23 cellular contexts compared by ENCODE assay signal in genomic region chrX:75781618-75782017, GRCh38. TPM values are rescaled to one million over a fixed set of nuclear protein-coding genes. Genes with fewer than 3 reads are reported as not detected.
DNase-seq lines count a peak whose midpoint lies in the region; ATAC-seq and TF ChIP-seq lines count a peak whose summit lies in the region.
"Had no signal": no experiment of that assay in that cellular context is flagged by ENCODE, and none has a peak within 500 bp of the region (broad histone marks: within the 10 kb centered on the region; RNA-seq: fewer than 3 reads in every experiment).

No MANE protein-coding gene starts in this region.

- no peaks in the 10 kb centered on the region for H3K4me1 ChIP-seq in GM23338 (ENCODE audit: insufficient read depth)
- H3K4me1 ChIP-seq in heart right ventricle = no peaks in the 10 kb centered on the region
- no peaks in the 10 kb centered on the region for H3K4me1 ChIP-seq in parathyroid adenoma
- H3K4me1 ChIP-seq: ascending aorta, transverse colon had no signal

- H3K27ac ChIP-seq in GM23338 (ENCODE audit: low read depth) = no peak overlapping the region
- H3K27ac ChIP-seq in heart right ventricle = no peak overlapping the region
- H3K27ac ChIP-seq in parathyroid adenoma = no peak overlapping the region
- H3K27ac ChIP-seq: ascending aorta, transverse colon had no signal

- peaks cover 3% of the 10 kb centered on the region; the same call in 1 of the 3 replicates for H3K9me3 Mint-ChIP-seq in GM23338
- no peaks in the 10 kb centered on the region for H3K9me3 Mint-ChIP-seq in activated naive CD8-positive, alpha-beta T cell treated with anti-CD3 and anti-CD28 coated beads for 36 hours

- no peaks in the 10 kb centered on the region for H3F3A ChIP-seq in GM23338 (replicated peaks; ENCODE audit: low read depth)

- H2AFZ ChIP-seq in GM23338 (no peak overlapping the region), parathyroid adenoma (peak overlapping the region; percentile 11)

- no peaks in the 10 kb centered on the region for H3K4me1 Mint-ChIP-seq in GM23338
- peaks cover 4% of the 10 kb centered on the region for H3K4me1 Mint-ChIP-seq in activated naive CD8-positive, alpha-beta T cell treated with anti-CD3 and anti-CD28 coated beads for 36 hours
- H3K4me1 Mint-ChIP-seq: mesothelial cell of epicardium had no signal

- H3K27me3 ChIP-seq in GM23338 (ENCODE audit: insufficient read depth) (no peaks in the 10 kb centered on the region), heart right ventricle (peaks cover 0 to 4% (median 0%) of the 10 kb centered on the region in 7 donors), parathyroid adenoma (ENCODE audit: control insufficient read depth, insufficient read depth, low read length) (no peaks in the 10 kb centered on the region)
- H3K27me3 ChIP-seq: ascending aorta, MG63, transverse colon had no signal

- H3K36me3 ChIP-seq in GM23338 (ENCODE audit: insufficient read depth) (no peaks in the 10 kb centered on the region), heart right ventricle (no peaks in the 10 kb centered on the region), parathyroid adenoma (ENCODE audit: control insufficient read depth, insufficient read depth, low read length) (no peaks in the 10 kb centered on the region)
- H3K36me3 ChIP-seq: ascending aorta, MG63, transverse colon had no signal

- no peak for TF ChIP-seq CTCF in GM23338 (conservative IDR thresholded peaks at IDR 0.05; ENCODE audit: low read depth in 2 of 2)
- no peak for TF ChIP-seq CTCF in heart right ventricle (IDR thresholded peaks at IDR 0.05)
- no peak for TF ChIP-seq CTCF in parathyroid adenoma (IDR thresholded peaks at IDR 0.05)

- H3K4me3 Mint-ChIP-seq in GM23338 = no peak overlapping the region
- no peak overlapping the region for H3K4me3 Mint-ChIP-seq in activated naive CD8-positive, alpha-beta T cell treated with anti-CD3 and anti-CD28 coated beads for 36 hours
- H3K4me3 Mint-ChIP-seq: HFFc6, mesothelial cell of epicardium had no signal

- DNase-seq in GM23338 (ENCODE audit: low spot score) = peak; percentile 1
- DNase-seq in NCI-H748 (lab: John Stamatoyannopoulos, UW; ENCODE audit: unreplicated experiment) = peak; percentile 77
- peak; percentile 15 to 39 for DNase-seq in heart right ventricle
- no peak for DNase-seq in activated naive CD8-positive, alpha-beta T cell treated with anti-CD3 and anti-CD28 coated beads for 36 hours
- DNase-seq in stimulated activated CD4-positive, alpha-beta T cell treated with anti-CD3 and anti-CD28 coated beads, Interleukin-2, amount 100 ng/mL, for 24 hours = no peak
- DNase-seq in activated naive CD4-positive, alpha-beta T cell (lab: John Stamatoyannopoulos, UW) = no peak
- no peak for DNase-seq in NCI-H146 (lab: John Stamatoyannopoulos, UW)
- DNase-seq: activated CD4-positive, CD25-positive, alpha-beta regulatory T cell treated with anti-CD3 and anti-CD28 coated beads, Interleukin-2, amount 50 U/mL, for 72 hours; activated effector memory CD4-positive, alpha-beta T cell treated with Interleukin-2 at 50 U/mL for 16 hours; dermis blood vessel endothelial cell; HFFc6; MG63; NCI-H2171; small intestine; T-helper 2 cell; transverse colon had no signal

- no peak overlapping the region for H3K27ac Mint-ChIP-seq in GM23338
- H3K27ac Mint-ChIP-seq in activated naive CD8-positive, alpha-beta T cell treated with anti-CD3 and anti-CD28 coated beads for 36 hours = no peak overlapping the region
- H3K27ac Mint-ChIP-seq: HFFc6, mesothelial cell of epicardium had no signal

- no peaks in the 10 kb centered on the region for H3K36me3 Mint-ChIP-seq in GM23338 (ENCODE audit: low read depth)
- no peaks in the 10 kb centered on the region for H3K36me3 Mint-ChIP-seq in activated naive CD8-positive, alpha-beta T cell treated with anti-CD3 and anti-CD28 coated beads for 36 hours
- H3K36me3 Mint-ChIP-seq: mesothelial cell of epicardium had no signal

- intact Hi-C loops in heart right ventricle (cut with DNase I) = no loop called here

- H3K79me2 ChIP-seq in GM23338 (replicated peaks; ENCODE audit: insufficient read depth) (no peaks in the 10 kb centered on the region), parathyroid adenoma (no peaks in the 10 kb centered on the region)

- H3K9me2 ChIP-seq in GM23338 (ENCODE audit: insufficient read depth) = no peaks in the 10 kb centered on the region; the same call in 1 of the 2 replicates

- H4K20me1 ChIP-seq in GM23338 (replicated peaks; ENCODE audit: insufficient read depth) = no peaks in the 10 kb centered on the region

- H3K9me3 ChIP-seq in heart right ventricle (no peaks in the 10 kb centered on the region), parathyroid adenoma (ENCODE audit: control insufficient read depth, low read length) (no peaks in the 10 kb centered on the region)
- H3K9me3 ChIP-seq: ascending aorta, MG63, transverse colon had no signal

- H3K4me3 ChIP-seq in GM23338 (no peak overlapping the region), heart right ventricle (no peak overlapping the region), parathyroid adenoma (ENCODE audit: low read depth, low read length) (no peak overlapping the region)
- H3K4me3 ChIP-seq: MG63, transverse colon had no signal

- H3K27me3 Mint-ChIP-seq in GM23338 (ENCODE audit: insufficient read depth, low read depth, poor library complexity) = peaks cover 2% of the 10 kb centered on the region
- H3K27me3 Mint-ChIP-seq in activated naive CD8-positive, alpha-beta T cell treated with anti-CD3 and anti-CD28 coated beads for 36 hours = peaks cover 24% of the 10 kb centered on the region

- ATAC-seq in GM23338 = no peak
- ATAC-seq in heart right ventricle = peak in 4 of 8 donors; percentile 40 to 76 (median 61)

- H3K4me2 ChIP-seq in GM23338 (no peak overlapping the region), parathyroid adenoma (ENCODE audit: low read length) (no peak overlapping the region)

- 22 to 25% methylated on average over 15 of the region's 15 CpGs for WGBS in heart right ventricle, 2 donors

- no peak overlapping the region for H3K9ac ChIP-seq in parathyroid adenoma

TF ChIP-seq in GM23338, 12 proteins besides CTCF, POLR2A, EP300 and RAD21 (continues in another document):
- TF ChIP-seq NANOG (IDR thresholded peaks at IDR 0.05; ENCODE audit: borderline replicate concordance) (no peak), CREB1 (CRISPR knock-in tag; IDR thresholded peaks at IDR 0.05; ENCODE audit: low read depth) (no peak), REST (IDR thresholded peaks at IDR 0.05; ENCODE audit: unreplicated experiment) (no peak), STAT1 (IDR thresholded peaks at IDR 0.05; ENCODE audit: unreplicated experiment) (no peak), ETS1 (IDR thresholded peaks at IDR 0.05) (no peak), EZH2 (IDR thresholded peaks at IDR 0.05; ENCODE audit: low read depth, unreplicated experiment) (no peak), JUNB (IDR thresholded peaks at IDR 0.05; ENCODE audit: unreplicated experiment) (no peak), ZNF114 (CRISPR knock-in tag; IDR thresholded peaks at IDR 0.05) (no peak), EZH2phosphoT487 (IDR thresholded peaks at IDR 0.05; ENCODE audit: unreplicated experiment) (no peak), POLR2AphosphoS5 (IDR thresholded peaks at IDR 0.05; ENCODE audit: low read depth) (no peak), ZNF331 (CRISPR knock-in tag; IDR thresholded peaks at IDR 0.05; ENCODE audit: low read depth) (no peak)

RNA-seq across cellular contexts. Expression of gene MAGEE2, which starts 3.4 kb away (rescaled TPM):
- total RNA-seq in GM23338 (2014; rRNA removed; shearing (Covaris generic)) = 0.39 and 0.56 TPM in 2 replicates
- 0.11 and 0.35 TPM in 2 replicates for polyA plus RNA-seq in GM23338 (2016; fragmentation: Nextera tagmentation; extraction: Ambion mirVana)
- total RNA-seq in heart right ventricle = under 1 TPM in 2 of 10 donors, not detected in 8; 0.13 to 0.15 TPM
- under 1 TPM in 1 of 2 donors, not detected in 1; 0.09 TPM for polyA plus RNA-seq in heart right ventricle
- not detected for total RNA-seq in activated naive CD8-positive, alpha-beta T cell treated with anti-CD3 and anti-CD28 coated beads for 36 hours
- total RNA-seq: ascending aorta, dermis blood vessel endothelial cell, HFFc6, mesothelial cell of epicardium, omental fat pad, transverse colon had no signal
- polyA plus RNA-seq: BJ, esophagus, keratinocyte had no signal

Comparison
In these comparisons a context has a peak if more than half of its experiments do, and no peak if none do; other contexts are left out.
1. DNase-seq: peak in GM23338 (single experiment), NCI-H748 (single experiment) and heart right ventricle (2 of 2); none in activated naive CD8-positive, alpha-beta T cell treated with anti-CD3 and anti-CD28 coated beads for 36 hours (single experiment), stimulated activated CD4-positive, alpha-beta T cell treated with anti-CD3 and anti-CD28 coated beads, Interleukin-2, amount 100 ng/mL, for 24 hours (0 of 2), activated naive CD4-positive, alpha-beta T cell (0 of 4) and NCI-H146 (single experiment).